ENCODE assay signal across 8 cellular contexts in genomic region chr5:126391386-126391785, GRCh38.
"Had no signal": no experiment of that assay in that cellular context is flagged by ENCODE, and none has a peak within 500 bp of the region (broad histone marks: within the 10 kb centered on the region; RNA-seq: fewer than 3 reads in every experiment).

No MANE protein-coding gene starts in this region.

- H3K36me3 ChIP-seq: HAP-1 had no signal

- H3K4me3 ChIP-seq: GM23248, HAP-1, K562 had no signal

- ATAC-seq: HCT116, K562 had no signal

- H3K4me1 ChIP-seq: HAP-1 had no signal

- H3K9me3 ChIP-seq: HAP-1 had no signal

- H3K27ac ChIP-seq: GM23248 had no signal

- H2AFZ ChIP-seq: GM23248 had no signal

- H3K9ac ChIP-seq: GM23248 had no signal

- DNase-seq: GM23248, GOT3, H7, IMR-90, KG1 had no signal
